23 cellular contexts compared by ENCODE assay signal in the genomic region with DNA sequence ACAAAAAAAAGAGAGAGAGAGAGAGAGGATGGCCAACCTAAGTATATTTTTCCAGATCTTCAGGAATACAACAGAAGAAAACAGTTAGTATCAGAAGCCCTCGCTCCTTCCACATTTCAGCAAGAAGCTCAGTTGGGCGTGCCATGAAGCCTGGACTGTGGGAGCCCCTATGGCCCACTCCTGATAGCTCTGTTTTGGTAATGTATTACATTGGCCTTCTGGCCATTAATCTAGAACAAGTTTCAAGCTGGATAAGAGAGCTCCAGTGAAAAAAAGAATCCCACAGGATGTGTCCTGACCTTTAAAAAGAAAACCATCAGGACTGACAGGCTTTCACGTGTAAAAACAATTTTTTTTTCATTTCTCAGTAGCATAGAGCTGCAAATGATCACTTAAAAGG.
DNase-seq lines count a peak whose midpoint lies in the region; ATAC-seq and TF ChIP-seq lines count a peak whose summit lies in the region.
"Had no signal": no experiment of that assay in that cellular context is flagged by ENCODE, and none has a peak within 500 bp of the region (broad histone marks: within the 10 kb centered on the region; RNA-seq: fewer than 3 reads in every experiment).

No MANE protein-coding gene starts in this region.

- no peaks in the 10 kb centered on the region for H3K9me3 Mint-ChIP-seq in activated T-helper 1 cell treated with anti-CD3 and anti-CD28 coated beads, Interleukin-12 subunit alpha, Interleukin-12 subunit beta, Interleukin-2, Interleukin-4 antibody, amounts not matched to agents 30 ng/mL and 10 ng/mL and 1 ng/mL, durations not matched to agents 14 hours and 24 hours and 36 hours
- H3K9me3 Mint-ChIP-seq: CD4-positive, alpha-beta T cell; GM23338; H9 had no signal

- in situ Hi-C loops in SK-MEL-5 (cut with HindIII; ENCODE audit: low pct_unique_long_range_greater_than_20kb, low sequenced_read_pairs) (no loop called here), G401 (cut with HindIII; ENCODE audit: low sequenced_read_pairs) (no loop called here)

- H3K9me3 ChIP-seq in heart right ventricle (no peaks in the 10 kb centered on the region), right cardiac atrium (ENCODE audit: control insufficient read depth, low read length) (no peaks in the 10 kb centered on the region)
- H3K9me3 ChIP-seq: A549, BE2C had no signal

- peaks cover 16% of the 10 kb centered on the region for H3K4me1 Mint-ChIP-seq in activated T-helper 1 cell treated with anti-CD3 and anti-CD28 coated beads, Interleukin-12 subunit alpha, Interleukin-12 subunit beta, Interleukin-2, Interleukin-4 antibody, amounts not matched to agents 30 ng/mL and 10 ng/mL and 1 ng/mL, durations not matched to agents 14 hours and 24 hours and 36 hours (ENCODE audit: low read depth)
- H3K4me1 Mint-ChIP-seq: CD14-positive monocyte; CD8-positive, alpha-beta memory T cell had no signal

- H3K36me3 Mint-ChIP-seq in activated T-helper 1 cell treated with anti-CD3 and anti-CD28 coated beads, Interleukin-12 subunit alpha, Interleukin-12 subunit beta, Interleukin-2, Interleukin-4 antibody, amounts not matched to agents 30 ng/mL and 10 ng/mL and 1 ng/mL, durations not matched to agents 14 hours and 24 hours and 36 hours (ENCODE audit: low read depth) = peaks cover 1% of the 10 kb centered on the region
- H3K36me3 Mint-ChIP-seq: CD14-positive monocyte; CD8-positive, alpha-beta memory T cell had no signal

- DNase-seq in Right ventricle myocardium inferior (ENCODE audit: missing footprints) (no peak), left cardiac atrium (no peak), SK-MEL-5 (ENCODE audit: low read depth, low spot score) (peak; percentile 21), heart right ventricle (no peak), right cardiac atrium (peak in 2 of 3 donors; percentile 67 to 74), G401 (ENCODE audit: low spot score) (no peak)
- DNase-seq in activated T-helper 1 cell treated with anti-CD3 and anti-CD28 coated beads, Interleukin-12 subunit alpha, Interleukin-12 subunit beta, Interleukin-2, Interleukin-4 antibody, amounts not matched to agents 30 ng/mL and 10 ng/mL and 1 ng/mL, durations not matched to agents 14 hours and 24 hours and 36 hours (ENCODE audit: low spot score) = no peak
- DNase-seq: 8988T; ACHN; AML-193; BE2C; CD4-positive, alpha-beta T cell; CD8-positive, alpha-beta memory T cell; DMS 273 treated with DMSO at 0.1 percent for 48 hours; DMS79; EL; GF-D8; H9 had no signal

- TF ChIP-seq CTCF in heart right ventricle (IDR thresholded peaks at IDR 0.05) = no peak

- H3K4me1 ChIP-seq in heart right ventricle (peaks cover 0 to 23% (median 0%) of the 10 kb centered on the region in 9 donors), right cardiac atrium (ENCODE audit: control insufficient read depth, insufficient read depth, low read length) (peaks cover 4% of the 10 kb centered on the region)
- H3K4me1 ChIP-seq: A549, BE2C had no signal

- 52 to 66% methylated on average over 3 of the region's 3 CpGs for WGBS in heart right ventricle, 2 donors
- 58% methylated on average over 3 of the region's 3 CpGs for WGBS in right cardiac atrium

- H3K27ac ChIP-seq in heart right ventricle (peak overlapping the region in 3 of 10 donors; percentile 33 to 50 (median 47)), right cardiac atrium (ENCODE audit: low read length) (no peak overlapping the region)
- H3K27ac ChIP-seq: A549; BLaER1 treated with 17β-estradiol and CSF1 and Interleukin-3, amounts not matched to agents 10 nM and 100 nM had no signal

- H3K27ac Mint-ChIP-seq in activated T-helper 1 cell treated with anti-CD3 and anti-CD28 coated beads, Interleukin-12 subunit alpha, Interleukin-12 subunit beta, Interleukin-2, Interleukin-4 antibody, amounts not matched to agents 30 ng/mL and 10 ng/mL and 1 ng/mL, durations not matched to agents 14 hours and 24 hours and 36 hours = no peak overlapping the region
- H3K27ac Mint-ChIP-seq: CD14-positive monocyte; CD4-positive, alpha-beta T cell; GM23338; H9 had no signal

- no peak overlapping the region for H3K4me3 Mint-ChIP-seq in activated T-helper 1 cell treated with anti-CD3 and anti-CD28 coated beads, Interleukin-12 subunit alpha, Interleukin-12 subunit beta, Interleukin-2, Interleukin-4 antibody, amounts not matched to agents 30 ng/mL and 10 ng/mL and 1 ng/mL, durations not matched to agents 14 hours and 24 hours and 36 hours
- H3K4me3 Mint-ChIP-seq: CD14-positive monocyte; CD4-positive, alpha-beta T cell; CD8-positive, alpha-beta memory T cell; GM23338; H9 had no signal

- H3K27me3 Mint-ChIP-seq in activated T-helper 1 cell treated with anti-CD3 and anti-CD28 coated beads, Interleukin-12 subunit alpha, Interleukin-12 subunit beta, Interleukin-2, Interleukin-4 antibody, amounts not matched to agents 30 ng/mL and 10 ng/mL and 1 ng/mL, durations not matched to agents 14 hours and 24 hours and 36 hours (ENCODE audit: insufficient read depth) = peaks cover 4% of the 10 kb centered on the region
- H3K27me3 Mint-ChIP-seq: CD4-positive, alpha-beta T cell had no signal

- intact Hi-C loops in Right ventricle myocardium inferior (cut with DNase I) = loop anchor here (10.0 kb wide), 1 partner anchor 1640 kb away; no protein-coding TSS in a partner anchor
- intact Hi-C loops in left cardiac atrium (cut with DNase I) = no loop called here
- intact Hi-C loops in heart right ventricle (cut with DNase I) = no loop called here
- intact Hi-C loops in right cardiac atrium (cut with DNase I) = no loop called here
- intact Hi-C loops in activated T-helper 1 cell treated with anti-CD3 and anti-CD28 coated beads, Interleukin-12 subunit alpha, Interleukin-12 subunit beta, Interleukin-2, Interleukin-4 antibody, amounts not matched to agents 30 ng/mL and 10 ng/mL and 1 ng/mL, durations not matched to agents 14 hours and 24 hours and 36 hours (cut with micrococcal nuclease) = no loop called here

- H3K4me3 ChIP-seq in heart right ventricle = no peak overlapping the region
- H3K4me3 ChIP-seq in right cardiac atrium (ENCODE audit: low read length) = no peak overlapping the region
- H3K4me3 ChIP-seq: A549; BLaER1 treated with 17β-estradiol and CSF1 and Interleukin-3, amounts not matched to agents 10 nM and 100 nM; GM23338 had no signal

- no peaks in the 10 kb centered on the region for H3K36me3 ChIP-seq in heart right ventricle
- H3K36me3 ChIP-seq: BE2C; BLaER1 treated with 17β-estradiol and CSF1 and Interleukin-3, amounts not matched to agents 10 nM and 100 nM had no signal

- ATAC-seq in Right ventricle myocardium inferior = peak; percentile 73
- ATAC-seq in left cardiac atrium = no peak
- peak in 7 of 8 donors; percentile 20 to 63 (median 35) for ATAC-seq in heart right ventricle
- peak; percentile 62 to 67 for ATAC-seq in right cardiac atrium
- ATAC-seq: A549, GM23338, HCT116 had no signal

- H3K27me3 ChIP-seq in heart right ventricle (no peaks in the 10 kb centered on the region), right cardiac atrium (ENCODE audit: control insufficient read depth, insufficient read depth) (no peaks in the 10 kb centered on the region)
- H3K27me3 ChIP-seq: BE2C; BLaER1 treated with 17β-estradiol and CSF1 and Interleukin-3, amounts not matched to agents 10 nM and 100 nM had no signal

Comparison
In these comparisons a context has a peak if more than half of its experiments do, and no peak if none do; other contexts are left out.
1. ATAC-seq: peak in Right ventricle myocardium inferior (single experiment), heart right ventricle (7 of 8) and right cardiac atrium (2 of 2); none in left cardiac atrium (0 of 2).
2. DNase-seq: peak in SK-MEL-5 (single experiment) and right cardiac atrium (2 of 3); none in Right ventricle myocardium inferior (single experiment), left cardiac atrium (single experiment), heart right ventricle (0 of 2), G401 (single experiment) and activated T-helper 1 cell treated with anti-CD3 and anti-CD28 coated beads, Interleukin-12 subunit alpha, Interleukin-12 subunit beta, Interleukin-2, Interleukin-4 antibody, amounts not matched to agents 30 ng/mL and 10 ng/mL and 1 ng/mL, durations not matched to agents 14 hours and 24 hours and 36 hours (single experiment).